8 cellular contexts compared by ENCODE assay signal in the genomic region with DNA sequence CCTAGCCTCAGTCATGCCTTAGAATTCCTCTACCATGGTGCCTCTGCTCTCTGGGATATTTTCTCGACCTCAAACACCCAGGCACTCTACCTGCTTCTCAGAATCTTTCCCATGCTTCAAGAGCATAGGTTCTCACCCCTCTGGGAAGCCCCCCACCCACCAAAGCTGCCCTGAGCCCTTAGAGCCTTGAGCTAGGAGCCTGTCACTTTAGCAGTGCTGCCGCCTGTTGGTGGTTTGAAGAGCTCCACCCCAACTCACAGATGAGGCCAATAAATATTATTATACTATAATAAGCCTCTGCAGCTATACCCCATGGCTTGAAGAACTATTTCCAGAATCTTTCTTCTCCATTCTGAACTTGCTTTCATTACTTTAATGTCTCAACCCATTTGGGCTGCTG.
A peak's percentile ranks its signal among the peaks of the same experiment; 100 is the strongest.
DNase-seq lines count a peak whose midpoint lies in the region; ATAC-seq and TF ChIP-seq lines count a peak whose summit lies in the region.

No MANE protein-coding gene starts in this region.

- DNase-seq in DMS 273 (lab: John Stamatoyannopoulos, UW; ENCODE audit: unreplicated experiment) (peak; percentile 63), DMS 273 treated with DMSO at 0.1 percent for 48 hours (lab: John Stamatoyannopoulos, UW) (no peak), mammary epithelial cell (no peak), neural crest cell (ENCODE audit: low read depth, low spot score) (no peak), NCI-H345 treated with DMSO at 0.1 percent for 48 hours (lab: John Stamatoyannopoulos, UW; ENCODE audit: unreplicated experiment) (no peak)
- DNase-seq in effector memory CD4-positive, alpha-beta T cell: no peak

- peak overlapping the region; percentile 47 for H3K4me3 Mint-ChIP-seq in neural crest cell

- in situ Hi-C loops in mammary epithelial cell (cut with MboI; ENCODE audit: low sequenced_read_pairs in 2 of 2): no loop called here

- no peak overlapping the region for H3K27ac Mint-ChIP-seq in neural crest cell (ENCODE audit: unreplicated experiment)

- BruUV-seq in mammary epithelial cell (replicated peaks; lab: Mats Ljungman, UMichigan): no TSS peak

- H3K36me3 ChIP-seq in mammary epithelial cell (ENCODE audit: insufficient read depth, low read length): no peaks in the 10 kb centered on the region
- H3K36me3 ChIP-seq in effector memory CD4-positive, alpha-beta T cell (ENCODE audit: control insufficient read depth, insufficient read depth, low read length): no peaks in the 10 kb centered on the region

- no peak overlapping the region for H2AFZ ChIP-seq in mammary epithelial cell (ENCODE audit: low read depth, low read length)

- H3K79me2 ChIP-seq in mammary epithelial cell (ENCODE audit: insufficient read depth, low read length): no peaks in the 10 kb centered on the region

- H3K27ac ChIP-seq in mammary epithelial cell (ENCODE audit: insufficient read depth, low read depth, low read length): no peak overlapping the region
- H3K27ac ChIP-seq in effector memory CD4-positive, alpha-beta T cell (ENCODE audit: insufficient read depth, low read length, poor library complexity, severe bottlenecking): no peak overlapping the region

- ATAC-seq in HG03045 (IDR thresholded peaks at IDR 0.05; ENCODE audit: unreplicated experiment): no peak

- peaks cover 3% of the 10 kb centered on the region for H3K36me3 Mint-ChIP-seq in neural crest cell (ENCODE audit: low read depth)

- 17% methylated on average over 2 of the region's 2 CpGs for WGBS in mammary epithelial cell (ENCODE audit: low coverage, missing lambda C conversion rate)

- no peaks in the 10 kb centered on the region for H4K20me1 ChIP-seq in mammary epithelial cell (ENCODE audit: insufficient read depth, low read length)

- peaks cover 11% of the 10 kb centered on the region for H3K4me1 ChIP-seq in mammary epithelial cell (ENCODE audit: insufficient read depth, low read length)
- peaks cover 7% of the 10 kb centered on the region for H3K4me1 ChIP-seq in effector memory CD4-positive, alpha-beta T cell (ENCODE audit: control insufficient read depth, insufficient read depth, low read length, poor library complexity, severe bottlenecking)

- H3K9ac ChIP-seq in mammary epithelial cell (ENCODE audit: insufficient read depth, low read length): no peak overlapping the region

- H3K9me3 Mint-ChIP-seq in neural crest cell: no peaks in the 10 kb centered on the region

- H3K4me2 ChIP-seq in mammary epithelial cell (ENCODE audit: insufficient read depth, low read depth, low read length): no peak overlapping the region

- peak; percentile 38 for TF ChIP-seq CTCF in LNCAP (IDR thresholded peaks at IDR 0.05)
- TF ChIP-seq CTCF in mammary epithelial cell (conservative IDR thresholded peaks at IDR 0.05 in 1 of 2, IDR thresholded peaks at IDR 0.05 in 1 of 2; ENCODE audit: extremely low read depth in 1 of 2, insufficient read depth in 1 of 2, low read depth in 1 of 2, low read length in 2 of 2): peak; percentile 36 to 51
- peak; percentile 48 for TF ChIP-seq CTCF in neural crest cell (conservative IDR thresholded peaks at IDR 0.05)

- no peaks in the 10 kb centered on the region for H3K27me3 Mint-ChIP-seq in neural crest cell (ENCODE audit: low read depth)

- dilution Hi-C loops in mammary epithelial cell (cut with HindIII; ENCODE audit: low sequenced_read_pairs): no loop called here

- intact Hi-C loops in mammary epithelial cell (cut with micrococcal nuclease): no loop called here

- no peak overlapping the region for H3K4me3 ChIP-seq in mammary epithelial cell (replicated peaks in 1 of 3; ENCODE audit: insufficient read depth in 1 of 3, low read depth in 2 of 3, low read length in 3 of 3)
- no peak overlapping the region for H3K4me3 ChIP-seq in effector memory CD4-positive, alpha-beta T cell (ENCODE audit: insufficient read depth, low read depth, low read length, poor library complexity, severe bottlenecking)

- H3K9me3 ChIP-seq in mammary epithelial cell (replicated peaks; ENCODE audit: insufficient read depth, low read length): no peaks in the 10 kb centered on the region
- H3K9me3 ChIP-seq in effector memory CD4-positive, alpha-beta T cell (ENCODE audit: control insufficient read depth, low read length): no peaks in the 10 kb centered on the region

- peaks cover 4% of the 10 kb centered on the region for H3K27me3 ChIP-seq in mammary epithelial cell (ENCODE audit: insufficient read depth, low read length)
- no peaks in the 10 kb centered on the region for H3K27me3 ChIP-seq in effector memory CD4-positive, alpha-beta T cell (replicated peaks; ENCODE audit: control insufficient read depth, insufficient read depth, low read length, poor library complexity, severe bottlenecking)

- CTCF ChIA-PET in mammary epithelial cell (lab: Charles Lee; ENCODE audit: low non-redundant PET): interaction anchor here (0.6 to 0.7 kb wide), 2 partner anchors 163 to 399 kb away, joined by 3 read pairs; no protein-coding TSS in a partner anchor

- no peaks in the 10 kb centered on the region for H3K4me1 Mint-ChIP-seq in neural crest cell
